ENCODE assay signal across 9 cellular contexts in genomic region chr4:10167201-10167600, GRCh38.
"Had no signal": no experiment of that assay in that cellular context is flagged by ENCODE, and none has a peak within 500 bp of the region (broad histone marks: within the 10 kb centered on the region; RNA-seq: fewer than 3 reads in every experiment).

No MANE protein-coding gene starts in this region.

- H3K9ac ChIP-seq: GM23248 had no signal

- H3K9me3 Mint-ChIP-seq: HFFc6, IgD-negative memory B cell had no signal

- H3K4me3 Mint-ChIP-seq: HFFc6, IgD-negative memory B cell had no signal

- H3K4me1 ChIP-seq: HAP-1 had no signal

- H3K27ac Mint-ChIP-seq: HFFc6, IgD-negative memory B cell had no signal

- H2AFZ ChIP-seq: GM23248 had no signal

- ATAC-seq: HCT116, HepG2 had no signal

- H3K4me3 ChIP-seq: GM23248, HAP-1 had no signal

- H3K9me3 ChIP-seq: HAP-1 had no signal

- DNase-seq: GM23248, GOT3, H7, HFFc6 had no signal

- H3K27ac ChIP-seq: GM23248, HL-60 had no signal

- H3K36me3 ChIP-seq: HAP-1 had no signal
